ENCODE assay signal across 33 cellular contexts in the genomic region with DNA sequence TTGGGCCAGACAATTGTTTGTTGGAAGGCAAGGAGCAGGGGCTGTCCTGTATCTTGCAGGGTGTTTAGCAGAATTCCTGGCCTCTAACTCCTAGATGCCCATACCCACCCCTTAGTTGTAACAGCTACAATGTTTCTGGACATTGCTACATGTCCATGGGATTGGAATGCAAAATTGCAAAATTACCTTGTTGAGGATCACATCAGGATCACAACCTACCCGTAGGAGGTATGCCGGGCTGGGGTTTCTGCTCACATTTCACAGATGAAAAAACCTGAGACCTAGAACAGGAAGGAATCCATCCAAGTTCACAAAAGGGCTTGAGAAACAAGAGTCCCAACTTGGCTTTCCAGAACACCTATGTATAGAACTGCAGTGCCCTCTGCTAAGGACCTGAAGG.
"Had no signal": no experiment of that assay in that cellular context is flagged by ENCODE, and none has a peak within 500 bp of the region (broad histone marks: within the 10 kb centered on the region; RNA-seq: fewer than 3 reads in every experiment).

No MANE protein-coding gene starts in this region.

- H3K9me3 ChIP-seq: adrenal gland, ascending aorta, body of pancreas, breast epithelium had no signal

- DNase-seq: activated effector memory CD4-positive, alpha-beta T cell treated with anti-CD3 and anti-CD28 coated beads, Interleukin-2, amount 50 U/mL, for 16 hours; activated effector memory CD4-positive, alpha-beta T cell treated with Interleukin-2 at 50 U/mL for 16 hours; activated gamma-delta T cell; activated gamma-delta T cell treated with Interleukin-2 at 50 U/mL for 16 hours; activated naive CD4-positive, alpha-beta T cell; activated naive CD4-positive, alpha-beta T cell treated with anti-CD3 and anti-CD28 coated beads for 36 hours; activated naive CD4-positive, alpha-beta T cell treated with anti-CD3 and anti-CD28 coated beads, Interleukin-2, amount 10 ng/mL, durations not matched to agents 7 days and 5 days; activated naive CD4-positive, alpha-beta T cell treated with anti-CD3 and anti-CD28 coated beads, Interleukin-2, amount 50 U/mL, for 16 hours; activated naive CD4-positive, alpha-beta T cell treated with Interleukin-2 at 50 U/mL for 16 hours; activated naive CD8-positive, alpha-beta T cell treated with anti-CD3 and anti-CD28 coated beads for 36 hours; activated naive CD8-positive, alpha-beta T cell treated with anti-CD3 and anti-CD28 coated beads, Interleukin-2, amount 10 ng/mL, durations not matched to agents 7 days and 5 days; activated naive CD8-positive, alpha-beta T cell treated with anti-CD3 and anti-CD28 coated beads, Interleukin-2, amount 50 U/mL, for 24 hours; activated T-cell treated with anti-CD3 and anti-CD28 coated beads, Interleukin-2, amount 50 U/mL, for 24 hours; activated T-cell treated with anti-CD3 and anti-CD28 coated beads, Interleukin-2, amount 50 U/mL, for 4 hours; activated T-cell treated with anti-CD3 and anti-CD28 coated beads, Interleukin-2, amount 50 U/mL, for 48 hours; activated T-cell treated with anti-CD3 and anti-CD28 coated beads, Interleukin-2, amount 50 U/mL, for 72 hours; adrenal gland; amniotic stem cell; amygdala; anterior cingulate cortex; aorta; body of pancreas; brain microvascular endothelial cell; caudate nucleus; central memory CD4-positive, alpha-beta T cell; cerebellar nuclear complex had no signal

- H3K4me3 ChIP-seq: adrenal gland, ascending aorta, body of pancreas, breast epithelium, cardiac muscle cell had no signal

- FAIRE-seq: astrocyte, bronchial epithelial cell had no signal

- H3K27me3 ChIP-seq: adrenal gland, ascending aorta, body of pancreas, brain microvascular endothelial cell, breast epithelium, cardiac muscle cell had no signal

- ATAC-seq: activated naive CD4-positive, alpha-beta T cell treated with anti-CD3 and anti-CD28 coated beads, Interleukin-2, amount 50 U/mL, for 72 hours; activated naive CD8-positive, alpha-beta T cell treated with anti-CD3 and anti-CD28 coated beads, Interleukin-2, amount 50 U/mL, for 24 hours; activated T-cell treated with anti-CD3 and anti-CD28 coated beads, Interleukin-2, amount 50 U/mL, for 4 hours; activated T-cell treated with anti-CD3 and anti-CD28 coated beads, Interleukin-2, amount 50 U/mL, for 72 hours; activated T-helper 17 cell treated with anti-CD3 and anti-CD28 coated beads, Interleukin-2, amount 50 U/mL, for 72 hours; body of pancreas had no signal

- H3K4me1 ChIP-seq: adrenal gland, ascending aorta, body of pancreas, breast epithelium had no signal

- H3K36me3 ChIP-seq: adrenal gland, ascending aorta, brain microvascular endothelial cell, breast epithelium, cardiac muscle cell had no signal

- H3K27ac ChIP-seq: adrenal gland, ascending aorta, body of pancreas, brain microvascular endothelial cell, breast epithelium, cardiac muscle cell had no signal
